ENCODE assay signal across 17 cellular contexts in genomic region chr3:141804447-141804777, GRCh38. TPM values are rescaled to one million over a fixed set of nuclear protein-coding genes. Genes with fewer than 3 reads are reported as not detected.
DNase-seq lines count a peak whose midpoint lies in the region; ATAC-seq, FAIRE-seq and TF ChIP-seq lines count a peak whose summit lies in the region.
"Had no signal": no experiment of that assay in that cellular context is flagged by ENCODE, and none has a peak within 500 bp of the region (broad histone marks: within the 10 kb centered on the region; RNA-seq: fewer than 3 reads in every experiment).

No MANE protein-coding gene starts in this region.

- H4K20me1 ChIP-seq in HepG2 (ENCODE audit: insufficient read depth, low read length), result no peaks in the 10 kb centered on the region
- H4K20me1 ChIP-seq: BLaER1 had no signal

- H3K27ac ChIP-seq in HepG2 (ENCODE audit: extremely low read length, insufficient read depth, low read length), result no peak overlapping the region
- no peak overlapping the region for H3K27ac ChIP-seq in right lobe of liver
- no peak overlapping the region for H3K27ac ChIP-seq in trophoblast cell (ENCODE audit: low read depth, low read length)
- H3K27ac ChIP-seq: 22Rv1, BLaER1 had no signal

- H3K4me3 ChIP-seq in HepG2 (replicated peaks in 1 of 3; ENCODE audit: insufficient read depth in 1 of 3, low read depth in 2 of 3, low read length in 3 of 3) (no peak overlapping the region), right lobe of liver (no peak overlapping the region), bronchial epithelial cell (ENCODE audit: low read depth, low read length) (no peak overlapping the region), trophoblast cell (ENCODE audit: low read depth, low read length) (peak overlapping the region; percentile 44)
- H3K4me3 ChIP-seq: BLaER1 had no signal

- TF ChIP-seq POLR2A in HepG2 (IDR thresholded peaks at IDR 0.05; ENCODE audit: insufficient read depth in 1 of 2, low read depth in 2 of 2, low read length in 2 of 2), result no peak
- TF ChIP-seq POLR2A in right lobe of liver (IDR thresholded peaks at IDR 0.05), result no peak

- CTCF ChIA-PET in HepG2 (lab: Yijun Ruan, JAX; ENCODE audit: low intra/inter-chr PET ratio, low total read pairs), result no interaction called here

- peak overlapping the region; percentile 83 for H3K23ac ChIP-seq in trophoblast cell (ENCODE audit: low read length)

- H4K12ac ChIP-seq in trophoblast cell (ENCODE audit: low read depth, low read length), result no peak overlapping the region

- no peaks in the 10 kb centered on the region for H3K79me1 ChIP-seq in trophoblast cell (ENCODE audit: low read length)

- no TSS peak for BruUV-seq in HepG2 (replicated peaks; lab: Mats Ljungman, UMichigan)

- in situ Hi-C loops in HepG2 (cut with HindIII; ENCODE audit: extremely low pct_ligation_motif_present, low pct_unique_long_range_greater_than_20kb), result no loop called here

- H4K8ac ChIP-seq in trophoblast cell (ENCODE audit: low read depth, low read length), result no peak overlapping the region

- H3K9me3 ChIP-seq in HepG2 (ENCODE audit: low read length), result no peaks in the 10 kb centered on the region
- H3K9me3 ChIP-seq in right lobe of liver, result no peaks in the 10 kb centered on the region
- H3K9me3 ChIP-seq in trophoblast cell (ENCODE audit: insufficient read depth, low read depth, low read length), result peaks cover 4% of the 10 kb centered on the region
- H3K9me3 ChIP-seq: BLaER1, Caco-2 had no signal

- no peak overlapping the region for H2AFZ ChIP-seq in HepG2 (ENCODE audit: low read length)
- no peak overlapping the region for H2AFZ ChIP-seq in trophoblast cell (ENCODE audit: insufficient read depth, low read length, poor library complexity)

- intact Hi-C loops in HepG2 (cut with micrococcal nuclease; ENCODE audit: unreplicated experiment) (no loop called here), right lobe of liver (cut with DNase I) (no loop called here)

- no peak overlapping the region for H3K18ac ChIP-seq in trophoblast cell (ENCODE audit: low read length)

- H3K27me3 ChIP-seq in HepG2 (ENCODE audit: control insufficient read depth in 1 of 2, insufficient read depth in 2 of 2, low read length in 2 of 2), result no peaks in the 10 kb centered on the region
- H3K27me3 ChIP-seq in right lobe of liver, result no peaks in the 10 kb centered on the region
- no peaks in the 10 kb centered on the region for H3K27me3 ChIP-seq in bronchial epithelial cell (ENCODE audit: control insufficient read depth, insufficient read depth, low read length)
- H3K27me3 ChIP-seq in trophoblast cell (ENCODE audit: insufficient read depth, low read length), result no peaks in the 10 kb centered on the region
- H3K27me3 ChIP-seq: BLaER1 had no signal

- H3K4ac ChIP-seq in trophoblast cell (ENCODE audit: low read depth, low read length), result no peak overlapping the region

- no peak overlapping the region for H4K91ac ChIP-seq in trophoblast cell (ENCODE audit: low read depth, low read length)

- no peak for TF ChIP-seq CTCF in HepG2 (CRISPR knock-in tag; IDR thresholded peaks at IDR 0.05)
- TF ChIP-seq CTCF in right lobe of liver (IDR thresholded peaks at IDR 0.05), result no peak
- TF ChIP-seq CTCF in bronchial epithelial cell (IDR thresholded peaks at IDR 0.05; ENCODE audit: insufficient read depth, low read length, severe bottlenecking), result no peak

- no peak overlapping the region for H3K9ac ChIP-seq in HepG2 (ENCODE audit: insufficient read depth, low read depth, low read length)
- no peak overlapping the region for H3K9ac ChIP-seq in trophoblast cell (ENCODE audit: low read length)
- H3K9ac ChIP-seq: BLaER1 had no signal

- no peak overlapping the region for H3K14ac ChIP-seq in trophoblast cell (ENCODE audit: low read length)

- H3K36me3 ChIP-seq in HepG2 (replicated peaks in 1 of 2; ENCODE audit: control insufficient read depth in 1 of 2, insufficient read depth in 2 of 2, low read length in 2 of 2) (no peaks in the 10 kb centered on the region), right lobe of liver (no peaks in the 10 kb centered on the region), bronchial epithelial cell (ENCODE audit: control insufficient read depth, insufficient read depth, low read length) (no peaks in the 10 kb centered on the region), trophoblast cell (ENCODE audit: control insufficient read depth in 1 of 2, insufficient read depth in 2 of 2, low read length in 2 of 2) (no peaks in the 10 kb centered on the region)
- H3K36me3 ChIP-seq: BLaER1 had no signal

- DNase-seq in HepG2 (ENCODE audit: low spot score) (no peak), right lobe of liver (no peak), bronchial epithelial cell (ENCODE audit: low read depth) (no peak), trophoblast cell (no peak), NCI-H1436 (lab: John Stamatoyannopoulos, UW) (no peak), hippocampal formation (lab: John Stamatoyannopoulos, UW) (no peak)
- DNase-seq: AML-193; Caco-2; CD8-positive, alpha-beta memory T cell; DND-41; GF-D8; GOT3; HCEC 1CT had no signal

- POLR2A ChIA-PET in HepG2 (lab: Yijun Ruan, JAX), result no interaction called here

- no peak for TF ChIP-seq RAD21 in HepG2 (CRISPR knock-in tag; IDR thresholded peaks at IDR 0.05)

- no peak overlapping the region for H2BK120ac ChIP-seq in trophoblast cell (ENCODE audit: insufficient read depth, low read length, poor library complexity)

- TF ChIP-seq EP300 in HepG2 (IDR thresholded peaks at IDR 0.05; ENCODE audit: low read depth in 2 of 2, low read length in 2 of 2) (no peak), HepG2 (CRISPR knock-in tag; IDR thresholded peaks at IDR 0.05; ENCODE audit: borderline replicate concordance) (no peak)

- peaks cover 7% of the 10 kb centered on the region; the same call in 1 of the 2 replicates for H3K4me1 ChIP-seq in HepG2 (ENCODE audit: insufficient read depth, low read length)
- H3K4me1 ChIP-seq in right lobe of liver, result no peaks in the 10 kb centered on the region
- peaks cover 0 to 9% of the 10 kb centered on the region in 2 experiments for H3K4me1 ChIP-seq in trophoblast cell (ENCODE audit: control insufficient read depth in 1 of 2, insufficient read depth in 2 of 2, low read length in 2 of 2)

- H2AK5ac ChIP-seq in trophoblast cell (ENCODE audit: low read length), result no peak overlapping the region

- ATAC-seq in HepG2, result no peak
- ATAC-seq in right lobe of liver, result no peak
- no peak for ATAC-seq in GM19324 (IDR thresholded peaks at IDR 0.05; ENCODE audit: low FRiP score, unreplicated experiment)

- H3K79me2 ChIP-seq in HepG2 (ENCODE audit: insufficient read depth, low read length), result no peaks in the 10 kb centered on the region
- no peaks in the 10 kb centered on the region for H3K79me2 ChIP-seq in trophoblast cell (ENCODE audit: control insufficient read depth, insufficient read depth, low read length, poor library complexity)

- no peak overlapping the region for H2BK5ac ChIP-seq in trophoblast cell (ENCODE audit: low read depth, low read length, poor library complexity)

- WGBS in HepG2 (ENCODE audit: low lambda C conversion rate), result 0% methylated on average over 2 of the region's 2 CpGs
- WGBS in right lobe of liver (ENCODE audit: insufficient coverage, low coverage, low lambda C conversion rate, missing lambda C conversion rate), result 86% methylated on average over 2 of the region's 2 CpGs
- WGBS in trophoblast cell (ENCODE audit: extremely low coverage, insufficient coverage, insufficient read length), result no CpG with 5 or more reads among the region's 2 CpGs

- peak; percentile 44 for FAIRE-seq in HepG2 (lab: Jason Lieb, UNC)
- FAIRE-seq in bronchial epithelial cell (lab: Jason Lieb, UNC), result peak; percentile 75

- H3K4me2 ChIP-seq in HepG2 (ENCODE audit: low read depth, low read length), result no peak overlapping the region
- H3K4me2 ChIP-seq in trophoblast cell (ENCODE audit: low read length), result no peak overlapping the region
- H3K4me2 ChIP-seq: BLaER1 had no signal

- no peak overlapping the region for H2BK12ac ChIP-seq in trophoblast cell (ENCODE audit: low read length)

TF ChIP-seq in HepG2, 621 proteins besides CTCF, POLR2A, EP300 and RAD21 (continues in another document):
- TF ChIP-seq ATF7 (IDR thresholded peaks at IDR 0.05) (no peak), ATF7 (CRISPR knock-in tag; IDR thresholded peaks at IDR 0.05) (no peak), GLMP (CRISPR knock-in tag; IDR thresholded peaks at IDR 0.05; ENCODE audit: borderline replicate concordance) (no peak), ZNF451 (CRISPR knock-in tag; IDR thresholded peaks at IDR 0.05) (no peak)

RNA-seq across cellular contexts. Expression of gene GRK7, which starts 41.2 kb away (rescaled TPM):
- total RNA-seq in HepG2 (2016; rRNA removed; fragmentation: Illumina TruSeq; extraction: Trizol) (not detected in 2 replicates), right lobe of liver (under 1 TPM in 1 of 6 experiments, not detected in 5; 0.06 TPM), bronchial epithelial cell (0.13 TPM in 1 of 2 replicates, not detected in the other)
- not detected in 2 replicates for total RNA-seq in HepG2 (2016; cell fraction: cytosol; rRNA removed; fragmentation: Illumina TruSeq; extraction: Trizol; ENCODE audit: low read depth)
- total RNA-seq in HepG2 (2016; cell fraction: insoluble cytoplasmic fraction; rRNA removed; fragmentation: Illumina TruSeq; extraction: Trizol), result not detected in 2 replicates
- not detected in 2 replicates for total RNA-seq in HepG2 (2016; cell fraction: membrane; rRNA removed; fragmentation: Illumina TruSeq; extraction: Trizol)
- not detected in 2 replicates for total RNA-seq in HepG2 (2016; cell fraction: nucleus; rRNA removed; fragmentation: Illumina TruSeq; extraction: Trizol)
- not detected in 2 replicates for polyA plus RNA-seq in HepG2 (2011; rRNA removed)
- polyA plus RNA-seq in HepG2 (2011; cell fraction: cytosol; rRNA removed), result not detected in 2 replicates
- polyA plus RNA-seq in HepG2 (2011; cell fraction: nucleus; rRNA removed), result not detected in 2 replicates
- not detected in 2 replicates for polyA plus RNA-seq in HepG2 (2012)
- not detected in 2 replicates for polyA plus RNA-seq in HepG2 (2016; cell fraction: cytosol; fragmentation: Illumina TruSeq; extraction: Trizol; ENCODE audit: low read depth)
- polyA plus RNA-seq in HepG2 (2016; cell fraction: insoluble cytoplasmic fraction; fragmentation: Illumina TruSeq; extraction: Trizol; ENCODE audit: low read depth), result not detected in 2 replicates
- polyA plus RNA-seq in HepG2 (2016; cell fraction: membrane; fragmentation: Illumina TruSeq; extraction: Trizol; ENCODE audit: low read depth), result not detected in 2 replicates
- not detected in 2 replicates for polyA plus RNA-seq in HepG2 (2016; cell fraction: nucleus; fragmentation: Illumina TruSeq; extraction: Trizol; ENCODE audit: insufficient read depth, low read depth)
- polyA minus RNA-seq in HepG2 (2011; rRNA and poly(A)+ RNA removed; ENCODE audit: low replicate concordance), result 0.05 TPM in 1 of 2 replicates, not detected in the other
- polyA minus RNA-seq in HepG2 (2011; cell fraction: cytosol; rRNA and poly(A)+ RNA removed), result not detected in 2 replicates
- polyA minus RNA-seq in HepG2 (2011; cell fraction: nucleus; rRNA and poly(A)+ RNA removed), result not detected in 2 replicates
- 0.03 and 0.06 TPM in 2 replicates for polyA plus RNA-seq in trophoblast cell (2013)
- total RNA-seq: A673; Caco-2; CD8-positive, alpha-beta memory T cell had no signal
- polyA plus RNA-seq: CD8-positive, alpha-beta memory T cell had no signal
